In the genomic region with DNA sequence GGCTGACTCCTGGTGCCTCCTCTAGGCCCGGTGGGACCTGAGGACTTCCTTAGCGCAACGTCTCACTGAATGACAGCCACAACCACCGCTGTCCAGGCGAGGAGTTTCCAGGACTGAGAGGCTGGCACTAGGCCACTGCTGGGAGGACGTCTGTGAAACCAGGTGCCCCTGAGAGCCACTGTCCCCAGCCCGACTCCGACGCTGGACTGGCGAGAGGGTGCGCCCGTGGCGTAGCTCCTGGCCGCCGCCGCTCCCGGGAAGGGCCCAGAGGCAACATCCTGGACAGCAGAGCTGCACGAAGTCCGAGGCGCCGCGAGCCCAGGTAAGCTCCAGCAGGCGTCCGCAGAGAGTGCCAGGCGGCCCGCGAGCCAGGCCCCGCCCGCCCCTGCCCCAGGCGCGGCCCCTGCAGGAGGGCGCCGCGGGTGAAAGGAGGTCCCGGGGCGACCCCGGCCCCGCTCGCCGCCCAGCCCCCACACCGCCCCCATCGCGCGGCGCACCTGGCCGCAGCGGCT, we compare ENCODE assay signal across 8 cellular contexts.
DNase-seq lines count a peak whose midpoint lies in the region; ATAC-seq and TF ChIP-seq lines count a peak whose summit lies in the region.

No MANE protein-coding gene starts in this region.

- no peak overlapping the region for H3K27ac ChIP-seq in SU-DHL-6 (ENCODE audit: low read depth, low read length)

- H3K27me3 ChIP-seq in SU-DHL-6 (ENCODE audit: low read length): no peaks in the 10 kb centered on the region

- no peak for TF ChIP-seq CTCF in SU-DHL-6 (IDR thresholded peaks at IDR 0.05; ENCODE audit: insufficient read depth, low read length, poor library complexity, severe bottlenecking)

- H3K79me2 ChIP-seq in SU-DHL-6 (ENCODE audit: insufficient read depth, low read length): peaks cover 36% of the 10 kb centered on the region

- H3K9ac ChIP-seq in SU-DHL-6 (ENCODE audit: low read length): peak overlapping the region; percentile 67

- H3K36me3 ChIP-seq in SU-DHL-6 (ENCODE audit: low read length): no peaks in the 10 kb centered on the region

- ATAC-seq in GM19438 (IDR thresholded peaks at IDR 0.05; ENCODE audit: low read depth, unreplicated experiment): peak; percentile 22
- peak; percentile 17 for ATAC-seq in HG03571 (IDR thresholded peaks at IDR 0.05; ENCODE audit: unreplicated experiment)

- no peaks in the 10 kb centered on the region; the same call in 1 of the 2 replicates for H4K20me1 ChIP-seq in SU-DHL-6 (ENCODE audit: low read depth, low read length)

- peak overlapping the region; percentile 64 for H3K4me3 ChIP-seq in SU-DHL-6 (ENCODE audit: insufficient read depth, low read length, poor library complexity, severe bottlenecking)

- H3F3A ChIP-seq in SU-DHL-6 (ENCODE audit: insufficient read depth): 0 out of 2 replicates have a peak, but pooled peaks cover 2% of the 10 kb centered on the region

- H3K9me3 ChIP-seq in SU-DHL-6 (ENCODE audit: insufficient read depth, low read length): no peaks in the 10 kb centered on the region

- H2AFZ ChIP-seq in SU-DHL-6 (ENCODE audit: low read depth, low read length, severe bottlenecking): no peak overlapping the region

- peak overlapping the region; percentile 66 for H3K4me2 ChIP-seq in SU-DHL-6 (ENCODE audit: low read depth, low read length, poor library complexity, severe bottlenecking)

- no peaks in the 10 kb centered on the region for H3K9me2 ChIP-seq in SU-DHL-6 (replicated peaks; ENCODE audit: insufficient read depth, low read length)

- DNase-seq in CD1c-positive myeloid dendritic cell (ENCODE audit: extremely low spot score) (peak; percentile 31), cerebellar cortex (ENCODE audit: low spot score) (peak; percentile 47), kidney tubule cell (ENCODE audit: low spot score) (peak; percentile 65), cerebellar nuclear complex (lab: John Stamatoyannopoulos, UW) (no peak)
- DNase-seq in stimulated activated CD4-positive, alpha-beta T cell treated with anti-CD3 and anti-CD28 coated beads, Interleukin-1b, Interleukin-23, amount 100 ng/mL, for 48 hours: peak; percentile 38

Comparison
In these comparisons a context has a peak if more than half of its experiments do, and no peak if none do; other contexts are left out.
1. DNase-seq: peak in CD1c-positive myeloid dendritic cell (single experiment), cerebellar cortex (single experiment), kidney tubule cell (single experiment) and stimulated activated CD4-positive, alpha-beta T cell treated with anti-CD3 and anti-CD28 coated beads, Interleukin-1b, Interleukin-23, amount 100 ng/mL, for 48 hours (single experiment); none in cerebellar nuclear complex (0 of 2).